Comparison of ENCODE assay signal across 8 cellular contexts in the genomic region with DNA sequence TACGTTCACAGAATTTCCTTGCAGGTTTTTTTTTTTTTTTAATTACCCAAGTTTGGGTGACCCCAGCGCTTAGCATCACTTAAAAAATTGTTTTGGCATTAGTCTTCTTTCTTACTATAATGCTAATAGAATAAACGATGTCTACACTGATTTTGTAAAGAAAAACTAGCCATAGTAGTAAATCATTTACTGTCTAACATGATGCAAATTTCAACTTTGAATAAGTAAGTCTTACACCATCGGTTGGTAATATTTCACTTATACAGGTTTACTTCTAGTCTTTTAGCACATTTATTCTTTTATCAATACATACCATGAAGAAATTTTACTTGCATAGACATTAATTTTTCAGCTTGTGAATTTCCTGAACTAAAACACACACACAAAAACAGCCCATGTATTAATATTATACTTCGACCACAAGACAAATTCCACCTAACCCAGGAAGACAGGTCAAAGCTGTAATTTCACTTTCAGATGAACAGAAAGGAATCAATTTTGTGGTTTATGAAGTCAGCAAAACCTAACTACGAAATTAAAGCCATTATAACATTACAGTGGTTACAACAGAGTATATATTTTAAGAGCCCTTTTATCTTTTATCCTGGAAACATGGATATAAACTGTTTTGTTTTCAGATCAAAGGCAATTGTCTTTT. TPM values are rescaled to one million over a fixed set of nuclear protein-coding genes. Genes with fewer than 3 reads are reported as not detected.
DNase-seq lines count a peak whose midpoint lies in the region; ATAC-seq and TF ChIP-seq lines count a peak whose summit lies in the region.

No MANE protein-coding gene starts in this region.

- peaks cover 35% of the 10 kb centered on the region for H3K27me3 ChIP-seq in OCI-LY3 (ENCODE audit: low read depth, low read length)
- no peaks in the 10 kb centered on the region for H3K27me3 ChIP-seq in iPS-20b (ENCODE audit: insufficient read depth, low read length)
- no peaks in the 10 kb centered on the region for H3K27me3 ChIP-seq in neuronal stem cell (ENCODE audit: control insufficient read depth in 3 of 3, insufficient read depth in 3 of 3, low read depth in 1 of 3, low read length in 3 of 3)

- WGBS in neuronal stem cell (ENCODE audit: extremely low coverage in 2 of 2, insufficient read length in 2 of 2, insufficient replicate concordance in 1 of 2), 2 donors: 100% methylated on average over 1 of the region's 6 CpGs; no CpG with 5 or more reads in 1 of the 2 donors
- 52 to 53% methylated on average over 6 of the region's 6 CpGs for WGBS in lower leg skin, 2 donors

- H3K4me1 Mint-ChIP-seq in Calu3 (ENCODE audit: low read depth, unreplicated experiment): peaks cover 46% of the 10 kb centered on the region

- no peak for TF ChIP-seq POLR2A in lower leg skin (IDR thresholded peaks at IDR 0.05)

- no peaks in the 10 kb centered on the region for H3K9me3 Mint-ChIP-seq in Calu3 (ENCODE audit: low read depth, unreplicated experiment)

- CTCF ChIA-PET in Calu3 (lab: Charles Lee): no interaction called here

- H3K36me3 ChIP-seq in OCI-LY3 (replicated peaks; ENCODE audit: low read depth, low read length) (no peaks in the 10 kb centered on the region), iPS-20b (ENCODE audit: insufficient read depth, low read depth, low read length) (no peaks in the 10 kb centered on the region), neuronal stem cell (replicated peaks in 1 of 2; ENCODE audit: control insufficient read depth in 2 of 2, insufficient read depth in 2 of 2, low read length in 2 of 2) (no peaks in the 10 kb centered on the region)

- peaks cover 44% of the 10 kb centered on the region for H4K20me1 ChIP-seq in OCI-LY3 (ENCODE audit: insufficient read depth, low read length)

- no peak for TF ChIP-seq CTCF in Calu3 (IDR thresholded peaks at IDR 0.05; ENCODE audit: unreplicated experiment)
- TF ChIP-seq CTCF in OCI-LY3 (IDR thresholded peaks at IDR 0.05; ENCODE audit: low read depth, low read length): no peak
- no peak for TF ChIP-seq CTCF in lower leg skin (IDR thresholded peaks at IDR 0.05)

- H3K27me3 Mint-ChIP-seq in Calu3 (ENCODE audit: unreplicated experiment): no peaks in the 10 kb centered on the region

- H3K4me2 ChIP-seq in OCI-LY3 (ENCODE audit: low read length) (peak overlapping the region; percentile 75), neuronal stem cell (ENCODE audit: insufficient read depth, low read length, poor library complexity, severe bottlenecking) (no peak overlapping the region)

- H4K91ac ChIP-seq in neuronal stem cell (ENCODE audit: low read depth, low read length, poor library complexity): no peak overlapping the region

- no peak overlapping the region for H2AFZ ChIP-seq in OCI-LY3 (ENCODE audit: low read depth, low read length)
- H2AFZ ChIP-seq in neuronal stem cell (ENCODE audit: low read length): no peak overlapping the region

- H3K27ac Mint-ChIP-seq in Calu3 (ENCODE audit: unreplicated experiment): peak overlapping the region; percentile 11

- no peak overlapping the region for H2BK12ac ChIP-seq in neuronal stem cell (ENCODE audit: low read length)

- peak overlapping the region; percentile 98 for H3K4me3 Mint-ChIP-seq in Calu3 (ENCODE audit: low read depth, unreplicated experiment)

- no peaks in the 10 kb centered on the region for H3K79me1 ChIP-seq in neuronal stem cell (ENCODE audit: low read depth, low read length)

- H3K18ac ChIP-seq in neuronal stem cell (ENCODE audit: low read length): no peak overlapping the region

- H3K14ac ChIP-seq in neuronal stem cell (ENCODE audit: low read length): no peak overlapping the region

- intact Hi-C loops in Calu3 (cut with micrococcal nuclease; ENCODE audit: unreplicated experiment) (loop anchor here (5.0 kb wide), 1 partner anchor 58 kb away; no protein-coding TSS in a partner anchor), lower leg skin (cut with DNase I; ENCODE audit: low total_unique reads) (no loop called here)

- H2BK15ac ChIP-seq in neuronal stem cell (ENCODE audit: low read length): no peak overlapping the region

- no peak overlapping the region for H3K23ac ChIP-seq in neuronal stem cell (ENCODE audit: low read depth, low read length, poor library complexity)

- peak overlapping the region; percentile 95 for H3K4me3 ChIP-seq in OCI-LY3 (ENCODE audit: low read length)
- H3K4me3 ChIP-seq in iPS-20b (ENCODE audit: low read length): peak overlapping the region; percentile 86
- peak overlapping the region in 1 of 2 donors; percentile 68 for H3K4me3 ChIP-seq in neuronal stem cell (ENCODE audit: low read length in 2 of 2)
- H3K4me3 ChIP-seq in lower leg skin (ENCODE audit: low read depth, poor library complexity, severe bottlenecking): no peak overlapping the region

- peak; percentile 19 for ATAC-seq in GM21619 (IDR thresholded peaks at IDR 0.05; ENCODE audit: unreplicated experiment)
- ATAC-seq in HG03039 (IDR thresholded peaks at IDR 0.05; ENCODE audit: unreplicated experiment): no peak
- no peak for ATAC-seq in HG02588 (IDR thresholded peaks at IDR 0.05; ENCODE audit: unreplicated experiment)

- H2AK5ac ChIP-seq in neuronal stem cell (ENCODE audit: low read depth, low read length): no peak overlapping the region

- no TSS peak for BruUV-seq in Calu3 (replicated peaks; lab: Mats Ljungman, UMichigan)

- H3K9me3 ChIP-seq in OCI-LY3 (ENCODE audit: insufficient read depth, low read length): no peaks in the 10 kb centered on the region
- H3K9me3 ChIP-seq in iPS-20b (ENCODE audit: insufficient read depth, low read depth, low read length): no peaks in the 10 kb centered on the region
- peaks cover 0 to 7% of the 10 kb centered on the region in 2 donors for H3K9me3 ChIP-seq in neuronal stem cell (replicated peaks in 1 of 2; ENCODE audit: control insufficient read depth in 2 of 2, insufficient read depth in 1 of 2, low read depth in 1 of 2, low read length in 2 of 2)

- H3K79me2 ChIP-seq in OCI-LY3 (ENCODE audit: low read length): peaks cover 19% of the 10 kb centered on the region; the same call in 1 of the 2 replicates

- H4K8ac ChIP-seq in neuronal stem cell (ENCODE audit: low read depth, low read length): no peak overlapping the region

- no peak for DNase-seq in Calu3
- no peak for DNase-seq in neuronal stem cell (ENCODE audit: low spot score)
- no peak for DNase-seq in lower leg skin (ENCODE audit: low spot score in 2 of 2)

- H3K27ac ChIP-seq in OCI-LY3 (ENCODE audit: low read length) (no peak overlapping the region), iPS-20b (ENCODE audit: low read length) (no peak overlapping the region), neuronal stem cell (replicated peaks; ENCODE audit: low read length) (no peak overlapping the region)

- H2BK5ac ChIP-seq in neuronal stem cell (ENCODE audit: low read length): no peak overlapping the region

- H3K9ac ChIP-seq in OCI-LY3 (ENCODE audit: low read length) (peak overlapping the region; percentile 83; the same call in 1 of the 2 replicates), iPS-20b (ENCODE audit: low read depth, low read length) (peak overlapping the region; percentile 87; the same call in 1 of the 2 replicates), neuronal stem cell (ENCODE audit: low read depth, low read length, poor library complexity) (no peak overlapping the region)

- no peak overlapping the region for H3K4ac ChIP-seq in neuronal stem cell (ENCODE audit: low read length)

- H2BK120ac ChIP-seq in neuronal stem cell (ENCODE audit: low read depth, low read length): no peak overlapping the region

- peaks cover 32% of the 10 kb centered on the region for H3K36me3 Mint-ChIP-seq in Calu3 (ENCODE audit: insufficient read depth, unreplicated experiment)

- H3K4me1 ChIP-seq in OCI-LY3 (ENCODE audit: low read length): peaks cover 33% of the 10 kb centered on the region
- peaks cover 7% of the 10 kb centered on the region for H3K4me1 ChIP-seq in iPS-20b (ENCODE audit: insufficient read depth, low read length)
- peaks cover 2 to 20% of the 10 kb centered on the region in 2 donors for H3K4me1 ChIP-seq in neuronal stem cell (ENCODE audit: control insufficient read depth in 2 of 2, insufficient read depth in 1 of 2, low read depth in 1 of 2, low read length in 2 of 2)

RNA-seq across cellular contexts. Expression of gene YES1, which starts 1.9 kb away (rescaled TPM):
- total RNA-seq in Calu3 (2022) (58.4 and 61.2 TPM in 2 replicates), lower leg skin (100 to 1,000 TPM in 1 of 4 donors, 10 to 100 TPM in 3; 62.3 to 133 (median 90.0) TPM)
- 55.9 TPM for polyA plus RNA-seq in neuronal stem cell (2013, experiment 1 of 2)
- 57.2 TPM for polyA plus RNA-seq in neuronal stem cell (2013, experiment 2 of 2)
